In the genomic region with DNA sequence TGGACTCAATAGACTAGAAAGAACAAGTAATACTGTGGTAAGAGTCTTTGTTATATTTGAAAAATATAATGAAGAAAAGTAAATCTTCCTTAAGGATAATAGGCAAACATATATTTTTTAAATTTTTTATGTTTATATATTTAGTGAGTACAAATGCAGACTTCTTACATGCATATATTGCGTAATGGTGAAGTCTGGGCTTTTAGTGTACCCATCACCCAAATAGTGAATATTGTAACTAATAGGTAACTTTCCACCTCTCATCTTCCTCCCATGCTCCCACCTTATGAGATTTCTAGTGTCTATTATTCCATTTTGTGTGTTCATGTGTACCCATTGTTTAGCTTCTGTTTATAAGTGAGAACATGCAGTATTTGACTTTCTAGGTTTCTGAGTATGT, we compare ENCODE assay signal across 31 cellular contexts.
DNase-seq lines count a peak whose midpoint lies in the region; ATAC-seq, FAIRE-seq and TF ChIP-seq lines count a peak whose summit lies in the region.
"Had no signal": no experiment of that assay in that cellular context is flagged by ENCODE, and none has a peak within 500 bp of the region (broad histone marks: within the 10 kb centered on the region; RNA-seq: fewer than 3 reads in every experiment).

No MANE protein-coding gene starts in this region.

- TF ChIP-seq CTCF in HepG2 (CRISPR knock-in tag; IDR thresholded peaks at IDR 0.05) (no peak), right lobe of liver (IDR thresholded peaks at IDR 0.05) (no peak), IMR-90 (conservative IDR thresholded peaks at IDR 0.05; ENCODE audit: low read depth, low read length) (no peak), H1 (IDR thresholded peaks at IDR 0.05; ENCODE audit: control extremely low read depth in 1 of 3, insufficient read depth in 1 of 3, low read depth in 1 of 3, low read length in 3 of 3) (no peak)

- H2AK9ac ChIP-seq in IMR-90 (replicated peaks; ENCODE audit: low read depth, low read length, poor library complexity), result no peak overlapping the region

- H3K79me1 ChIP-seq in IMR-90 (ENCODE audit: low read depth in 1 of 2, low read length in 2 of 2) (no peaks in the 10 kb centered on the region), H1 (ENCODE audit: low read depth, low read length) (no peaks in the 10 kb centered on the region)

- H3K18ac ChIP-seq in IMR-90 (ENCODE audit: low read depth, low read length) (no peak overlapping the region), H1 (ENCODE audit: extremely low read depth, low read length) (no peak overlapping the region)

- FAIRE-seq in HepG2 (lab: Jason Lieb, UNC) (no peak), H1 (lab: Jason Lieb, UNC) (no peak)
- FAIRE-seq: A549, D721Med had no signal

- no peak overlapping the region for H2AK5ac ChIP-seq in IMR-90 (ENCODE audit: low read depth, low read length)
- H2AK5ac ChIP-seq in H1 (ENCODE audit: low read depth, low read length), result no peak overlapping the region

- no peak overlapping the region for H2BK15ac ChIP-seq in IMR-90 (ENCODE audit: low read depth, low read length)
- H2BK15ac ChIP-seq in H1 (ENCODE audit: low read length), result no peak overlapping the region

- H2BK5ac ChIP-seq in IMR-90 (ENCODE audit: low read depth, low read length, poor library complexity, severe bottlenecking) (no peak overlapping the region), H1 (ENCODE audit: low read depth, low read length) (no peak overlapping the region)

- TF ChIP-seq POLR2A in HepG2 (IDR thresholded peaks at IDR 0.05; ENCODE audit: insufficient read depth in 1 of 2, low read depth in 2 of 2, low read length in 2 of 2) (no peak), right lobe of liver (IDR thresholded peaks at IDR 0.05) (no peak), IMR-90 (IDR thresholded peaks at IDR 0.05; ENCODE audit: low read depth, low read length) (no peak), H1 (IDR thresholded peaks at IDR 0.05; ENCODE audit: control extremely low read depth in 1 of 2, low read depth in 2 of 2, low read length in 2 of 2) (no peak)

- H2BK20ac ChIP-seq in IMR-90 (ENCODE audit: low read depth, low read length), result no peak overlapping the region
- no peak overlapping the region for H2BK20ac ChIP-seq in H1 (ENCODE audit: low read length)

- in situ Hi-C loops in HepG2 (cut with HindIII; ENCODE audit: extremely low pct_ligation_motif_present, low pct_unique_long_range_greater_than_20kb), result no loop called here
- in situ Hi-C loops in IMR-90 (cut with MboI; ENCODE audit: low sequenced_read_pairs), result no loop called here

- H2BK120ac ChIP-seq in IMR-90 (ENCODE audit: low read depth, low read length), result no peak overlapping the region
- no peak overlapping the region for H2BK120ac ChIP-seq in H1 (replicated peaks; ENCODE audit: low read depth, low read length)

- H3K27me3 ChIP-seq in HepG2 (ENCODE audit: control insufficient read depth in 1 of 2, insufficient read depth in 2 of 2, low read length in 2 of 2) (no peaks in the 10 kb centered on the region; a peak in 1 of 5 replicates), right lobe of liver (no peaks in the 10 kb centered on the region), IMR-90 (ENCODE audit: control insufficient read depth, insufficient read depth, low read length) (no peaks in the 10 kb centered on the region), H1 (replicated peaks in 1 of 4; ENCODE audit: control insufficient read depth in 3 of 4, extremely low read depth in 1 of 4, insufficient read depth in 3 of 4, low read length in 3 of 4) (no peaks in the 10 kb centered on the region)
- H3K27me3 ChIP-seq: BE2C; BLaER1; BLaER1 treated with 17β-estradiol and CSF1 and Interleukin-3, amounts not matched to agents 10 nM and 100 nM had no signal

- no peak overlapping the region for H4K91ac ChIP-seq in IMR-90 (ENCODE audit: insufficient read depth, low read depth, low read length)
- H4K91ac ChIP-seq in H1 (replicated peaks; ENCODE audit: insufficient read length, low read length), result no peak overlapping the region

- 48% methylated on average over 1 of the region's 1 CpG for WGBS in HepG2 (ENCODE audit: low lambda C conversion rate)
- 78% methylated on average over 1 of the region's 1 CpG for WGBS in right lobe of liver (ENCODE audit: insufficient coverage, low coverage, low lambda C conversion rate, missing lambda C conversion rate)
- no CpG with 5 or more reads among the region's 1 CpG for WGBS in IMR-90 (ENCODE audit: extremely low coverage in 2 of 2, insufficient read length in 1 of 2), 2 experiments
- 89% methylated on average over 1 of the region's 1 CpG; no CpG with 5 or more reads in 1 of the 2 experiments for WGBS in H1 (ENCODE audit: extremely low coverage in 1 of 2, insufficient coverage in 1 of 2, insufficient read length in 1 of 2, insufficient replicate concordance in 2 of 2, low coverage in 1 of 2, low lambda C conversion rate in 2 of 2, missing lambda C conversion rate in 1 of 2), 2 experiments

- H3K4ac ChIP-seq in IMR-90 (ENCODE audit: low read depth, low read length), result no peak overlapping the region
- H3K4ac ChIP-seq in H1 (replicated peaks; ENCODE audit: insufficient read length, low read depth, low read length), result no peak overlapping the region

- dilution Hi-C loops in IMR-90 (cut with HindIII; ENCODE audit: low sequenced_read_pairs, unreplicated experiment), result no loop called here

- CTCF ChIA-PET in HepG2 (lab: Yijun Ruan, JAX; ENCODE audit: low intra/inter-chr PET ratio, low total read pairs) (no interaction called here), IMR-90 (lab: Yijun Ruan, JAX) (no interaction called here), H1 (lab: Charles Lee; ENCODE audit: partially characterized antibody) (no interaction called here)

- H2AFZ ChIP-seq in HepG2 (ENCODE audit: low read length) (no peak overlapping the region), IMR-90 (replicated peaks; ENCODE audit: low read length, poor library complexity) (no peak overlapping the region), H1 (ENCODE audit: low read length) (no peak overlapping the region)

- H3K9me1 ChIP-seq in IMR-90 (ENCODE audit: insufficient read depth, low read length), result no peaks in the 10 kb centered on the region

- H4K5ac ChIP-seq in IMR-90 (ENCODE audit: low read depth, low read length) (no peak overlapping the region), H1 (ENCODE audit: insufficient read length, low read depth, low read length) (no peak overlapping the region)

- no peak overlapping the region for H2BK12ac ChIP-seq in H1 (ENCODE audit: low read depth, low read length)

- H3K27ac ChIP-seq in HepG2 (ENCODE audit: extremely low read length, insufficient read depth, low read length), result no peak overlapping the region
- H3K27ac ChIP-seq in right lobe of liver, result no peak overlapping the region
- H3K27ac ChIP-seq in IMR-90 (ENCODE audit: insufficient read depth, low read length), result no peak overlapping the region
- no peak overlapping the region for H3K27ac ChIP-seq in H1 (ENCODE audit: low read depth, low read length)
- H3K27ac ChIP-seq: 22Rv1; A549; BLaER1; BLaER1 treated with 17β-estradiol and CSF1 and Interleukin-3, amounts not matched to agents 10 nM and 100 nM; C4-2B had no signal

- H3K4me1 ChIP-seq in HepG2 (ENCODE audit: insufficient read depth, low read length) (no peaks in the 10 kb centered on the region), right lobe of liver (no peaks in the 10 kb centered on the region), IMR-90 (ENCODE audit: control insufficient read depth, insufficient read depth, low read length) (no peaks in the 10 kb centered on the region), H1 (replicated peaks in 1 of 4; ENCODE audit: control insufficient read depth in 3 of 4, insufficient read depth in 4 of 4, low read length in 3 of 4) (no peaks in the 10 kb centered on the region)
- H3K4me1 ChIP-seq: A549; BE2C; BLaER1; BLaER1 treated with 17β-estradiol and CSF1 and Interleukin-3, amounts not matched to agents 10 nM and 100 nM; Caco-2 had no signal

- TF ChIP-seq EP300 in HepG2 (IDR thresholded peaks at IDR 0.05; ENCODE audit: low read depth in 2 of 2, low read length in 2 of 2) (no peak), HepG2 (CRISPR knock-in tag; IDR thresholded peaks at IDR 0.05; ENCODE audit: borderline replicate concordance) (no peak), H1 (IDR thresholded peaks at IDR 0.05; ENCODE audit: borderline replicate concordance in 1 of 2, low read depth in 2 of 2, low read length in 2 of 2) (no peak)

- H4K20me1 ChIP-seq in HepG2 (ENCODE audit: insufficient read depth, low read length) (no peaks in the 10 kb centered on the region), IMR-90 (ENCODE audit: insufficient read depth, low read length) (no peaks in the 10 kb centered on the region), H1 (replicated peaks in 1 of 2; ENCODE audit: control insufficient read depth in 1 of 2, insufficient read depth in 2 of 2, low read length in 2 of 2) (no peaks in the 10 kb centered on the region)
- H4K20me1 ChIP-seq: BLaER1; BLaER1 treated with 17β-estradiol and CSF1 and Interleukin-3, amounts not matched to agents 10 nM and 100 nM had no signal

- POLR2A ChIA-PET in HepG2 (lab: Yijun Ruan, JAX), result no interaction called here
- POLR2A ChIA-PET in IMR-90 (lab: Charles Lee; ENCODE audit: unreplicated experiment), result no interaction called here
- POLR2A ChIA-PET in H1 (lab: Charles Lee; ENCODE audit: partially characterized antibody), result no interaction called here

- DNase-seq in HepG2 (ENCODE audit: low spot score) (no peak), right lobe of liver (no peak), IMR-90 (no peak), H1 (ENCODE audit: low read depth in 1 of 2, low spot score in 2 of 2) (no peak), EL (no peak)
- DNase-seq: 8988T; ACHN; AML-193; BE2C; C1 segment of cervical spinal cord; Caco-2; Calu3; CD4-positive, alpha-beta memory T cell; CD4-positive, alpha-beta T cell; CD4-positive, CD25-positive, alpha-beta regulatory T cell; CD8-positive, alpha-beta memory T cell; CD8-positive, alpha-beta T cell; COR-L47; DMS 273 treated with DMSO at 0.1 percent for 48 hours; DMS153; DMS53; DMS79; DMS79 treated with DMSO at 0.1 percent for 48 hours; DND-41 had no signal

- H3K9ac ChIP-seq in HepG2 (ENCODE audit: insufficient read depth, low read depth, low read length) (no peak overlapping the region), IMR-90 (ENCODE audit: low read depth, low read length) (no peak overlapping the region), H1 (replicated peaks in 1 of 4; ENCODE audit: extremely low read depth in 1 of 4, low read depth in 3 of 4, low read length in 3 of 4) (no peak overlapping the region)
- H3K9ac ChIP-seq: BLaER1; BLaER1 treated with 17β-estradiol and CSF1 and Interleukin-3, amounts not matched to agents 10 nM and 100 nM had no signal

- H4K8ac ChIP-seq in IMR-90 (ENCODE audit: low read depth in 2 of 2, low read length in 2 of 2) (no peak overlapping the region), H1 (ENCODE audit: extremely low read depth, insufficient read depth, low read length) (no peak overlapping the region)

- intact Hi-C loops in HepG2 (cut with micrococcal nuclease; ENCODE audit: unreplicated experiment) (no loop called here), right lobe of liver (cut with DNase I) (no loop called here), IMR-90 (cut with micrococcal nuclease) (no loop called here)

- no peak overlapping the region for H3K14ac ChIP-seq in IMR-90 (replicated peaks; ENCODE audit: low read depth, low read length)
- no peak overlapping the region for H3K14ac ChIP-seq in H1 (ENCODE audit: insufficient read length)

- TF ChIP-seq RAD21 in HepG2 (CRISPR knock-in tag; IDR thresholded peaks at IDR 0.05), result no peak
- no peak for TF ChIP-seq RAD21 in IMR-90 (IDR thresholded peaks at IDR 0.05; ENCODE audit: low read length)
- no peak for TF ChIP-seq RAD21 in H1 (IDR thresholded peaks at IDR 0.05 in 1 of 2, conservative IDR thresholded peaks at IDR 0.05 in 1 of 2; ENCODE audit: low read depth in 2 of 2, low read length in 2 of 2)

- H3K56ac ChIP-seq in IMR-90 (ENCODE audit: extremely low read depth, insufficient read depth, low read length) (no peak overlapping the region), H1 (replicated peaks; ENCODE audit: insufficient read length, low read depth, low read length) (no peak overlapping the region)

- H3K36me3 ChIP-seq in HepG2 (replicated peaks in 1 of 2; ENCODE audit: control insufficient read depth in 1 of 2, insufficient read depth in 2 of 2, low read length in 2 of 2) (no peaks in the 10 kb centered on the region), right lobe of liver (no peaks in the 10 kb centered on the region), IMR-90 (ENCODE audit: control insufficient read depth, insufficient read depth, low read length) (no peaks in the 10 kb centered on the region), H1 (ENCODE audit: control insufficient read depth in 2 of 4, insufficient read depth in 4 of 4, low read length in 3 of 4) (no peaks in the 10 kb centered on the region)
- H3K36me3 ChIP-seq: BE2C; BLaER1; BLaER1 treated with 17β-estradiol and CSF1 and Interleukin-3, amounts not matched to agents 10 nM and 100 nM had no signal

- no peak overlapping the region for H3K4me3 ChIP-seq in HepG2 (replicated peaks in 1 of 3; ENCODE audit: insufficient read depth in 1 of 3, low read depth in 2 of 3, low read length in 3 of 3)
- no peak overlapping the region for H3K4me3 ChIP-seq in right lobe of liver
- no peak overlapping the region for H3K4me3 ChIP-seq in IMR-90 (ENCODE audit: insufficient read depth, low read depth, low read length)
- H3K4me3 ChIP-seq in H1 (ENCODE audit: extremely low read depth in 1 of 4, insufficient read depth in 2 of 4, low read depth in 3 of 4, low read length in 4 of 4), result no peak overlapping the region
- H3K4me3 ChIP-seq: A549; BLaER1; BLaER1 treated with 17β-estradiol and CSF1 and Interleukin-3, amounts not matched to agents 10 nM and 100 nM had no signal

- H3K9me3 ChIP-seq in HepG2 (ENCODE audit: low read length) (no peaks in the 10 kb centered on the region), right lobe of liver (no peaks in the 10 kb centered on the region), IMR-90 (ENCODE audit: control insufficient read depth, insufficient read depth, low read length) (peaks cover 2% of the 10 kb centered on the region; the same call in 1 of the 2 replicates), H1 (ENCODE audit: insufficient read depth in 2 of 2, low read depth in 1 of 2, low read length in 1 of 2) (no peaks in the 10 kb centered on the region)
- H3K9me3 ChIP-seq: A549; BE2C; BLaER1; BLaER1 treated with 17β-estradiol and CSF1 and Interleukin-3, amounts not matched to agents 10 nM and 100 nM; Caco-2 had no signal

- H3K23me2 ChIP-seq in H1 (ENCODE audit: low read depth, low read length), result no peaks in the 10 kb centered on the region

- ATAC-seq in HepG2 (no peak), right lobe of liver (no peak), IMR-90 (ENCODE audit: low read depth) (no peak), HG02885 (IDR thresholded peaks at IDR 0.05; ENCODE audit: poor library complexity, unreplicated experiment) (no peak)
- ATAC-seq: A549; CD8-positive, alpha-beta T cell had no signal

- BruUV-seq in HepG2 (replicated peaks; lab: Mats Ljungman, UMichigan), result no TSS peak
- BruUV-seq in IMR-90 (replicated peaks; lab: Mats Ljungman, UMichigan), result no TSS peak

- no peak overlapping the region for H3K23ac ChIP-seq in IMR-90 (ENCODE audit: low read depth, low read length)
- H3K23ac ChIP-seq in H1 (ENCODE audit: insufficient read length), result no peak overlapping the region

- H3K79me2 ChIP-seq in HepG2 (ENCODE audit: insufficient read depth, low read length), result no peaks in the 10 kb centered on the region
- H3K79me2 ChIP-seq in H1 (ENCODE audit: control insufficient read depth in 1 of 2, insufficient read depth in 2 of 2, low read length in 2 of 2), result no peaks in the 10 kb centered on the region

- H3K4me2 ChIP-seq in HepG2 (ENCODE audit: low read depth, low read length), result no peak overlapping the region
- no peak overlapping the region for H3K4me2 ChIP-seq in IMR-90 (ENCODE audit: low read depth, low read length)
- no peak overlapping the region for H3K4me2 ChIP-seq in H1 (ENCODE audit: insufficient read depth in 1 of 2, low read depth in 2 of 2, low read length in 2 of 2)
- H3K4me2 ChIP-seq: A549; BLaER1; BLaER1 treated with 17β-estradiol and CSF1 and Interleukin-3, amounts not matched to agents 10 nM and 100 nM had no signal

Comparison
In these comparisons a context has a peak if more than half of its experiments do, and no peak if none do; other contexts are left out.
1. Of the 41 proteins assayed by ChIP-seq in both HepG2 and H1: peak only in HepG2: none; only in H1: none; in both: CEBPB; in neither: 40.